In the genomic region with DNA sequence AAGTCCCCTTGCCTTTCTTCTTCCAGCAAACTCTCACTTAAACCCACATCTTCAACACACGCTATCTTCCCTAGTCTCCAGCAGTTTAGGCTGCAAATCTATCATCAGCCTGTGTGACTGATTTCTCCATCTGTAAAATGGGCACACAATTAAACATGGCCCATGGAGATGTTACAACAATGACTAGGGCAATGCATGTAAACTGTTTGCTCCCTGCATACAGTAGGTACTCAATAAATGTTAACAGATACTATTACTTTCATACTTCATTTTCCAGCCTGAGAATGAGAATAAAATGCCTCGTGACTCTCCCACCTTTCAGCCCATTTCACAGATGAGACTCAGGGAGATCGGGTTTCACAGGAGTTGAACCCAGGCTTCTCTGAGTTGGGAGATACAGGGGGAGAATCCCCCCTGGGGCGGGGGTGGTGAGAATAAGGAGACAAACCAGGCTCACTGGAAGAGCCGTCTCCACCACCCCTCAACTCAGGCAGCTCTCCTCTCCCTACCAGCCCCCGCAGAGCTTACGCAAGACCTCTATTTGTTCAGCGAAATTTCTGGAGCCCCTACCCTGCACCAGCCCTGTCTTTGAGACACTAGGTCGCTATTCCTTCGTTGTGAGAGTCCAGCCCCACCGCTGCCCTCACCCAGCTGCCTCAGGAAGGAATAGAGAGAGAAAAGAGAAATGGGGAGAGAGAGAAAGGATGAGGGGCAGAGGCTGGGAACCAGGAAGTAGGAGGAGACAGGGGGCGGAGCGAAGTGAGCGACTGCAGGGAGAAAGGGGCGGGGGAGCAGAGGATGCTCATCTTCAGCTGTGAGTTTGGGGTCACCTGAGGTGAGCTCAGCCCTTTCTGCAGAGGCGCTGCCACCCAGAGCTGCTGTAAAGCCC, we compare ENCODE assay signal across 1 cellular context.
TF ChIP-seq lines count a peak whose summit lies in the region.

No MANE protein-coding gene starts in this region.

TF ChIP-seq in HepG2, 621 proteins besides CTCF, POLR2A, EP300 and RAD21:
- TF ChIP-seq ZNF629 (CRISPR knock-in tag; conservative IDR thresholded peaks at IDR 0.05) (peak; percentile 80), CEBPG (CRISPR knock-in tag; IDR thresholded peaks at IDR 0.05) (0 out of 2 replicates have a peak, but pooled peaks have one; percentile 21), CHD2 (IDR thresholded peaks at IDR 0.05; ENCODE audit: low read depth, low read length) (no peak), NKX3-1 (CRISPR knock-in tag; IDR thresholded peaks at IDR 0.05) (no peak)
TF ChIP-seq in HepG2: peak in this region for 2.
